ENCODE assay signal across 1 cellular context in genomic region chr9:132669636-132670358, GRCh38.
A peak's percentile ranks its signal among the peaks of the same experiment; 100 is the strongest.
TF ChIP-seq lines count a peak whose summit lies in the region.

DDX31 (minus strand) TSS chr9:132669983; CDS start chr9:132669934, 49 bp downstream.

TF ChIP-seq in K562, 482 proteins besides CTCF, POLR2A, EP300 and RAD21 (continued from another document and continues in another):
- TF ChIP-seq FOXM1 (IDR thresholded peaks at IDR 0.05; ENCODE audit: low read depth), result no peak
- TF ChIP-seq FOXM1 (CRISPR knock-in tag; IDR thresholded peaks at IDR 0.05; ENCODE audit: low read depth), result peak; percentile 91
- peak; percentile 59 for TF ChIP-seq PRDM10 (IDR thresholded peaks at IDR 0.05; ENCODE audit: partially characterized antibody)
- peak; percentile 76 to 81 for TF ChIP-seq NRF1 (conservative IDR thresholded peaks at IDR 0.05 in 1 of 2, IDR thresholded peaks at IDR 0.05 in 1 of 2)
- TF ChIP-seq CEBPG (CRISPR knock-in tag; IDR thresholded peaks at IDR 0.05), result peak; percentile 33; the same call in 1 of the 2 replicates
- TF ChIP-seq CEBPG (tag; conservative IDR thresholded peaks at IDR 0.05 in 1 of 2, IDR thresholded peaks at IDR 0.05 in 1 of 2), result no peak
- TF ChIP-seq SMARCE1 (IDR thresholded peaks at IDR 0.05), result no peak
- TF ChIP-seq CHD7 (IDR thresholded peaks at IDR 0.05; ENCODE audit: low read depth, low read length), result no peak
- TF ChIP-seq THRA (IDR thresholded peaks at IDR 0.05), result no peak
- peak; percentile 76 for TF ChIP-seq RNF2 (IDR thresholded peaks at IDR 0.05)
- TF ChIP-seq KAT7 (CRISPR knock-in tag; IDR thresholded peaks at IDR 0.05; ENCODE audit: borderline replicate concordance), result peak; percentile 79; the same call in 1 of the 2 replicates
- TF ChIP-seq ZNF583 (CRISPR knock-in tag; IDR thresholded peaks at IDR 0.05), result 0 out of 2 replicates have a peak, but pooled peaks have one; percentile 29
- peak; percentile 1; the same call in 1 of the 2 replicates for TF ChIP-seq ZNF282 (CRISPR knock-in tag; IDR thresholded peaks at IDR 0.05)
- TF ChIP-seq PCBP1 (IDR thresholded peaks at IDR 0.05; ENCODE audit: low read depth, low read length, poor library complexity, severe bottlenecking), result peak; percentile 22
- TF ChIP-seq ZBTB17 (CRISPR knock-in tag; IDR thresholded peaks at IDR 0.05), result peak; percentile 67
- no peak for TF ChIP-seq ZSCAN29 (IDR thresholded peaks at IDR 0.05)
- peak; percentile 93 to 100; a peak in 3 of 4 replicates for TF ChIP-seq HDAC1 (IDR thresholded peaks at IDR 0.05)
- no peak for TF ChIP-seq HBP1 (CRISPR knock-in tag; IDR thresholded peaks at IDR 0.05)
- TF ChIP-seq ZNF133 (CRISPR knock-in tag; IDR thresholded peaks at IDR 0.05), result peak; percentile 29; the same call in 1 of the 2 replicates
- no peak for TF ChIP-seq ZBTB5 (IDR thresholded peaks at IDR 0.05)
- TF ChIP-seq ILK (tag; IDR thresholded peaks at IDR 0.05; ENCODE audit: borderline replicate concordance, low read depth), result no peak
- peak; percentile 53; the same call in 1 of the 2 replicates for TF ChIP-seq RAD51 (IDR thresholded peaks at IDR 0.05; ENCODE audit: borderline replicate concordance, low read depth)
- peak; percentile 89 for TF ChIP-seq USF2 (CRISPR knock-in tag; IDR thresholded peaks at IDR 0.05)
- peak in 1 of 3 experiments; percentile 35 for TF ChIP-seq YY1 (IDR thresholded peaks at IDR 0.05; ENCODE audit: borderline replicate concordance in 1 of 3, control insufficient read depth in 1 of 3, extremely low read depth in 1 of 3, insufficient read depth in 3 of 3, insufficient read length in 1 of 3, insufficient replicate concordance in 2 of 3, low read depth in 1 of 3, low read length in 2 of 3)
- TF ChIP-seq ETV1 (tag; conservative IDR thresholded peaks at IDR 0.05; ENCODE audit: low read depth), result peak; percentile 57
- TF ChIP-seq ZNF124 (CRISPR knock-in tag; IDR thresholded peaks at IDR 0.05), result 0 out of 2 replicates have a peak, but pooled peaks have one; percentile 31
- TF ChIP-seq SMARCC2 (IDR thresholded peaks at IDR 0.05; ENCODE audit: low read depth), result peak; percentile 18; the same call in 1 of the 2 replicates
- peak; percentile 95; the same call in 1 of the 2 replicates for TF ChIP-seq HDAC2 (IDR thresholded peaks at IDR 0.05)
- TF ChIP-seq FUS (optimal IDR thresholded peaks at IDR 0.05; ENCODE audit: low read depth, low read length), result peak; percentile 49
- peak; percentile 42; the same call in 1 of the 2 replicates for TF ChIP-seq TRIM28 (IDR thresholded peaks at IDR 0.05)
- TF ChIP-seq GATAD2A (IDR thresholded peaks at IDR 0.05), result 0 out of 2 replicates have a peak, but pooled peaks have one; percentile 25
- TF ChIP-seq KDM5B (IDR thresholded peaks at IDR 0.05; ENCODE audit: insufficient replicate concordance, low read depth, low read length), result peak; percentile 89
- 0 out of 2 replicates have a peak, but pooled peaks have one; percentile 10 for TF ChIP-seq CREB1 (IDR thresholded peaks at IDR 0.05)
- TF ChIP-seq CREB1 (CRISPR knock-in tag; IDR thresholded peaks at IDR 0.05), result no peak; the same call in none of the 2 replicates
- TF ChIP-seq ZNF695 (CRISPR knock-in tag; IDR thresholded peaks at IDR 0.05), result no peak
- TF ChIP-seq NONO (IDR thresholded peaks at IDR 0.05; ENCODE audit: low read depth in 2 of 2, low read length in 1 of 2), result peak; percentile 27 to 37; a peak in 1 of 4 replicates
- TF ChIP-seq XRCC5 (IDR thresholded peaks at IDR 0.05; ENCODE audit: low read depth, low read length), result 0 out of 2 replicates have a peak, but pooled peaks have one; percentile 6
- TF ChIP-seq ZNF146 (CRISPR knock-in tag; IDR thresholded peaks at IDR 0.05; ENCODE audit: unreplicated experiment), result peak; percentile 21
- 0 out of 2 replicates have a peak, but pooled peaks have one; percentile 60 for TF ChIP-seq ZNF589 (CRISPR knock-in tag; IDR thresholded peaks at IDR 0.05; ENCODE audit: low read depth)
- TF ChIP-seq HNRNPL (IDR thresholded peaks at IDR 0.05; ENCODE audit: low read depth, low read length), result peak; percentile 15; the same call in 1 of the 2 replicates
